15 cellular contexts compared by ENCODE assay signal in genomic region chr6:11968241-11968806, GRCh38. TPM values are rescaled to one million over a fixed set of nuclear protein-coding genes. Genes with fewer than 3 reads are reported as not detected.
A peak's percentile ranks its signal among the peaks of the same experiment; 100 is the strongest.
DNase-seq lines count a peak whose midpoint lies in the region; ATAC-seq, FAIRE-seq and TF ChIP-seq lines count a peak whose summit lies in the region.
"Had no signal": no experiment of that assay in that cellular context is flagged by ENCODE, and none has a peak within 500 bp of the region (broad histone marks: within the 10 kb centered on the region; RNA-seq: fewer than 3 reads in every experiment).

No MANE protein-coding gene starts in this region.

- peak overlapping the region; percentile 64 for H3K27ac ChIP-seq in skeletal muscle tissue (ENCODE audit: low read depth, low read length)
- no peak overlapping the region for H3K27ac ChIP-seq in MM.1S (ENCODE audit: low read length)
- H3K27ac ChIP-seq: colonic mucosa had no signal

- no peaks in the 10 kb centered on the region for H3K27me3 Mint-ChIP-seq in IgD-negative memory B cell

- H3K36me3 ChIP-seq in skeletal muscle tissue (ENCODE audit: control insufficient read depth in 3 of 3, insufficient read depth in 3 of 3, low read length in 3 of 3) = no peaks in the 10 kb centered on the region
- no peaks in the 10 kb centered on the region for H3K36me3 ChIP-seq in MM.1S (replicated peaks; ENCODE audit: insufficient read depth, low read length)
- H3K36me3 ChIP-seq: colonic mucosa had no signal

- FAIRE-seq in GM19239 (lab: Jason Lieb, UNC) = peak; percentile 68
- FAIRE-seq: small intestine had no signal

- peak; percentile 66 for ATAC-seq in HG02623 (IDR thresholded peaks at IDR 0.05; ENCODE audit: unreplicated experiment)
- ATAC-seq: activated CD8-positive, alpha-beta T cell treated with anti-CD3 and anti-CD28 coated beads, Interleukin-2, amount 10 ng/mL, durations not matched to agents 7 days and 5 days; activated naive CD4-positive, alpha-beta T cell treated with anti-CD3 and anti-CD28 coated beads, Interleukin-2, amount 50 U/mL, for 72 hours; HCT116 had no signal

- H3K4me3 ChIP-seq in skeletal muscle tissue (ENCODE audit: low read length in 3 of 3) (no peak overlapping the region), MM.1S (ENCODE audit: low read length) (no peak overlapping the region)
- H3K4me3 ChIP-seq: colonic mucosa had no signal

- TF ChIP-seq CTCF in MM.1S (IDR thresholded peaks at IDR 0.05; ENCODE audit: low read length) = no peak

- no peaks in the 10 kb centered on the region; the same call in 1 of the 2 replicates for H3K9me2 ChIP-seq in MM.1S (replicated peaks; ENCODE audit: insufficient read depth, low read length)

- peaks cover 11 to 16% (median 14%) of the 10 kb centered on the region in 3 donors for H3K4me1 Mint-ChIP-seq in IgD-negative memory B cell

- H3K9ac ChIP-seq in skeletal muscle tissue (ENCODE audit: low read depth in 1 of 3, low read length in 3 of 3) = no peak overlapping the region
- H3K9ac ChIP-seq in MM.1S (ENCODE audit: low read length) = no peak overlapping the region

- H4K20me1 ChIP-seq in MM.1S (ENCODE audit: insufficient read depth, low read length) = no peaks in the 10 kb centered on the region

- H3K27ac Mint-ChIP-seq in IgD-negative memory B cell = peak overlapping the region in 2 of 3 donors; percentile 3 to 10
- H3K27ac Mint-ChIP-seq: activated CD8-positive, alpha-beta T cell treated with anti-CD3 and anti-CD28 coated beads, Interleukin-2, amount 10 ng/mL, durations not matched to agents 7 days and 5 days had no signal

- H3K27me3 ChIP-seq in skeletal muscle tissue (ENCODE audit: control insufficient read depth in 3 of 3, insufficient read depth in 3 of 3, low read length in 3 of 3) (no peaks in the 10 kb centered on the region), MM.1S (replicated peaks; ENCODE audit: insufficient read depth, low read length) (no peaks in the 10 kb centered on the region)
- H3K27me3 ChIP-seq: colonic mucosa had no signal

- H2AFZ ChIP-seq in MM.1S (ENCODE audit: low read length) = no peak overlapping the region

- H3K4me1 ChIP-seq in skeletal muscle tissue (ENCODE audit: control insufficient read depth in 3 of 3, insufficient read depth in 3 of 3, low read length in 3 of 3) = peaks cover 0 to 4% (median 0%) of the 10 kb centered on the region in 3 donors
- no peaks in the 10 kb centered on the region for H3K4me1 ChIP-seq in MM.1S (ENCODE audit: low read length)
- H3K4me1 ChIP-seq: colonic mucosa had no signal

- peak overlapping the region in 2 of 4 donors; percentile 23 to 73 for H3K4me3 Mint-ChIP-seq in IgD-negative memory B cell
- H3K4me3 Mint-ChIP-seq: activated CD8-positive, alpha-beta T cell treated with anti-CD3 and anti-CD28 coated beads, Interleukin-2, amount 10 ng/mL, durations not matched to agents 7 days and 5 days had no signal

- no peaks in the 10 kb centered on the region for H3K36me3 Mint-ChIP-seq in IgD-negative memory B cell
- H3K36me3 Mint-ChIP-seq: activated naive CD4-positive, alpha-beta T cell treated with anti-CD3 and anti-CD28 coated beads, Interleukin-2, amount 50 U/mL, for 72 hours had no signal

- no peaks in the 10 kb centered on the region for H3K9me3 ChIP-seq in skeletal muscle tissue (ENCODE audit: control insufficient read depth in 3 of 3, low read length in 3 of 3)
- H3K9me3 ChIP-seq in MM.1S (replicated peaks; ENCODE audit: insufficient read depth, low read length) = no peaks in the 10 kb centered on the region
- H3K9me3 ChIP-seq: colonic mucosa had no signal

- H3K4me2 ChIP-seq in MM.1S (ENCODE audit: low read depth, low read length) = no peak overlapping the region

- no peaks in the 10 kb centered on the region for H3K79me2 ChIP-seq in MM.1S (ENCODE audit: low read length)

- no peaks in the 10 kb centered on the region for H3K9me3 Mint-ChIP-seq in IgD-negative memory B cell

- DNase-seq in GM19239 (ENCODE audit: insufficient read length, low spot score) (no peak), activated gamma-delta T cell (lab: John Stamatoyannopoulos, UW) (no peak), MM.1S (no peak)
- DNase-seq in stimulated activated CD4-positive, alpha-beta T cell treated with anti-CD3 and anti-CD28 coated beads, Interleukin-4, amount 100 ng/mL, for 4 hours = no peak
- DNase-seq: activated CD8-positive, alpha-beta T cell treated with anti-CD3 and anti-CD28 coated beads, Interleukin-2, amount 10 ng/mL, durations not matched to agents 7 days and 5 days; Calu3; colonic mucosa; NCI-H1436 treated with DMSO at 0.1 percent for 48 hours; small intestine; T-helper 1 cell had no signal

- H3F3A ChIP-seq in MM.1S (ENCODE audit: insufficient read depth, low read length) = no peaks in the 10 kb centered on the region

RNA-seq across cellular contexts. Expression of gene HIVEP1, which starts 43.8 kb away (rescaled TPM):
- 14.7 TPM for polyA plus RNA-seq in IgD-negative memory B cell
- total RNA-seq in skeletal muscle tissue = 19.8 TPM
